Comparison of ENCODE assay signal across 22 cellular contexts in the genomic region with DNA sequence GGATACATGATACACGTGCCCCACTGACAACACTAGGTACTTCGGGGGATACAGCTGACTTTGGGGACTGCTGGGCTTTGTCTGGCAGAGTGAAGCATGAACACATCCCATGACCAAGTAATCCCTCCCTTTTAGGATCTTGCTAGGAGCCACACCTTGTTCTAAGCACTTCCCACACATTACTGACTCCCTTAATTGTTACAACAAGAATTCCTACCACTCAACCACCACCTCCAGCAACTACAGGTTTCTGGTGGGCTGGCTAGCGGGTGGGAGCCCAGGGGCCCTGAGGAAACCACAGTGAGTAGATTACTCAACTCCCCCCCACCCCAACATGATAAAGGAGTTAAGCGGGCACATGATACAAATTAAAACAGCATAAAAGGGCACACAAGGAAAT. TPM values are rescaled to one million over a fixed set of nuclear protein-coding genes. Genes with fewer than 3 reads are reported as not detected.
DNase-seq lines count a peak whose midpoint lies in the region; ATAC-seq, FAIRE-seq and TF ChIP-seq lines count a peak whose summit lies in the region.
"Had no signal": no experiment of that assay in that cellular context is flagged by ENCODE, and none has a peak within 500 bp of the region (broad histone marks: within the 10 kb centered on the region; RNA-seq: fewer than 3 reads in every experiment).

No MANE protein-coding gene starts in this region.

- TF ChIP-seq CTCF in CD14-positive monocyte (IDR thresholded peaks at IDR 0.05): no peak
- no peak for TF ChIP-seq CTCF in pancreas (IDR thresholded peaks at IDR 0.05)

- H3K27ac ChIP-seq in CD8-positive, alpha-beta memory T cell (ENCODE audit: low read depth, low read length): no peak overlapping the region
- no peak overlapping the region for H3K27ac ChIP-seq in pancreas
- H3K27ac ChIP-seq: brain microvascular endothelial cell, WERI-Rb-1 had no signal

- POLR2A ChIA-PET in CD8-positive, alpha-beta memory T cell (lab: Charles Lee): no interaction called here
- POLR2A ChIA-PET in naive thymus-derived CD8-positive, alpha-beta T cell (lab: Charles Lee): no interaction called here

- no peaks in the 10 kb centered on the region for H3K27me3 ChIP-seq in CD8-positive, alpha-beta memory T cell (ENCODE audit: insufficient read depth, low read length, poor library complexity, severe bottlenecking)
- H3K27me3 ChIP-seq in pancreas: no peaks in the 10 kb centered on the region
- H3K27me3 ChIP-seq: BE2C, brain microvascular endothelial cell, heart left ventricle had no signal

- H3K4me1 Mint-ChIP-seq in CD14-positive monocyte: peaks cover 26% of the 10 kb centered on the region
- H3K4me1 Mint-ChIP-seq in CD8-positive, alpha-beta memory T cell: peaks cover 41 to 73% (median 51%) of the 10 kb centered on the region in 3 donors
- peaks cover 49% of the 10 kb centered on the region for H3K4me1 Mint-ChIP-seq in activated naive CD8-positive, alpha-beta T cell treated with anti-CD3 and anti-CD28 coated beads for 36 hours
- H3K4me1 Mint-ChIP-seq in naive thymus-derived CD8-positive, alpha-beta T cell: peaks cover 25 to 70% (median 58%) of the 10 kb centered on the region in 4 donors

- H3K4me1 ChIP-seq in CD8-positive, alpha-beta memory T cell (ENCODE audit: insufficient read depth, low read length): peaks cover 42% of the 10 kb centered on the region
- peaks cover 14 to 32% (median 15%) of the 10 kb centered on the region in 3 donors for H3K4me1 ChIP-seq in pancreas

- WGBS in pancreas, 2 donors: 84 to 88% methylated on average over 4 of the region's 4 CpGs

- H3K4me3 ChIP-seq in CD8-positive, alpha-beta memory T cell (ENCODE audit: low read length): no peak overlapping the region
- H3K4me3 ChIP-seq in pancreas: no peak overlapping the region
- H3K4me3 ChIP-seq: heart left ventricle, lung had no signal

- intact Hi-C loops in CD14-positive monocyte (cut with micrococcal nuclease) (no loop called here), pancreas (cut with DNase I) (loop anchor here in 2 of 3 donors (10.0 kb wide), 1 partner anchor 45 kb away; a partner anchor contains a TSS)

- no peak for ATAC-seq in naive thymus-derived CD8-positive, alpha-beta T cell
- ATAC-seq in pancreas: no peak
- ATAC-seq in GM21723 (IDR thresholded peaks at IDR 0.05; ENCODE audit: unreplicated experiment): no peak
- ATAC-seq: heart left ventricle, Panc1 had no signal

- no peaks in the 10 kb centered on the region for H3K9me3 ChIP-seq in CD8-positive, alpha-beta memory T cell (ENCODE audit: low read length)
- H3K9me3 ChIP-seq in pancreas: no peaks in the 10 kb centered on the region
- H3K9me3 ChIP-seq: BE2C, heart left ventricle had no signal

- no peak overlapping the region for H3K4me3 Mint-ChIP-seq in CD14-positive monocyte
- peak overlapping the region in 1 of 7 donors; percentile 31 for H3K4me3 Mint-ChIP-seq in CD8-positive, alpha-beta memory T cell
- no peak overlapping the region for H3K4me3 Mint-ChIP-seq in activated naive CD8-positive, alpha-beta T cell treated with anti-CD3 and anti-CD28 coated beads for 36 hours
- no peak overlapping the region for H3K4me3 Mint-ChIP-seq in naive thymus-derived CD8-positive, alpha-beta T cell
- H3K4me3 Mint-ChIP-seq: activated naive CD4-positive, alpha-beta T cell treated with anti-CD3 and anti-CD28 coated beads, Interleukin-2, amount 50 U/mL, for 24 hours had no signal

- H3K27me3 Mint-ChIP-seq in CD14-positive monocyte (ENCODE audit: low read depth in 3 of 3): peaks cover 0 to 2% (median 0%) of the 10 kb centered on the region in 3 donors
- H3K27me3 Mint-ChIP-seq in CD8-positive, alpha-beta memory T cell: peaks cover 0 to 6% of the 10 kb centered on the region in 2 donors
- H3K27me3 Mint-ChIP-seq in activated naive CD8-positive, alpha-beta T cell treated with anti-CD3 and anti-CD28 coated beads for 36 hours: no peaks in the 10 kb centered on the region
- no peaks in the 10 kb centered on the region for H3K27me3 Mint-ChIP-seq in naive thymus-derived CD8-positive, alpha-beta T cell
- H3K27me3 Mint-ChIP-seq: activated naive CD4-positive, alpha-beta T cell treated with anti-CD3 and anti-CD28 coated beads, Interleukin-2, amount 50 U/mL, for 24 hours; naive B cell had no signal

- H3K36me3 ChIP-seq in CD8-positive, alpha-beta memory T cell (ENCODE audit: insufficient read depth, low read length): peaks cover 15% of the 10 kb centered on the region
- H3K36me3 ChIP-seq in pancreas: peaks cover 0 to 16% (median 5%) of the 10 kb centered on the region in 3 donors

- H3K36me3 Mint-ChIP-seq in CD14-positive monocyte: peaks cover 26 to 59% of the 10 kb centered on the region in 2 donors
- H3K36me3 Mint-ChIP-seq in CD8-positive, alpha-beta memory T cell: peaks cover 0 to 48% (median 7%) of the 10 kb centered on the region in 3 donors
- H3K36me3 Mint-ChIP-seq in activated naive CD8-positive, alpha-beta T cell treated with anti-CD3 and anti-CD28 coated beads for 36 hours: peaks cover 7% of the 10 kb centered on the region
- H3K36me3 Mint-ChIP-seq in naive thymus-derived CD8-positive, alpha-beta T cell: peaks cover 0 to 30% (median 3%) of the 10 kb centered on the region in 3 donors

- no peak for DNase-seq in CD14-positive monocyte (ENCODE audit: low spot score)
- DNase-seq in CD8-positive, alpha-beta memory T cell: no peak
- DNase-seq in activated naive CD8-positive, alpha-beta T cell treated with anti-CD3 and anti-CD28 coated beads for 36 hours: no peak
- DNase-seq in naive thymus-derived CD8-positive, alpha-beta T cell: no peak
- no peak for DNase-seq in pancreas
- DNase-seq in ureter (ENCODE audit: low spot score): no peak
- DNase-seq in frontal cortex (ENCODE audit: low spot score in 2 of 2): no peak
- DNase-seq: BE2C; brain microvascular endothelial cell; DMS79 treated with DMSO at 0.1 percent for 48 hours; GOT3; heart left ventricle; naive B cell; NCI-H526; stimulated activated CD4-positive, alpha-beta T cell treated with anti-CD3 and anti-CD28 coated beads, Interleukin-12 subunit alpha, Interleukin-12 subunit beta, amount 100 ng/mL, for 4 hours; trophoblast cell; WERI-Rb-1 had no signal

- no peaks in the 10 kb centered on the region for H3K9me3 Mint-ChIP-seq in CD14-positive monocyte
- no peaks in the 10 kb centered on the region for H3K9me3 Mint-ChIP-seq in CD8-positive, alpha-beta memory T cell
- no peaks in the 10 kb centered on the region for H3K9me3 Mint-ChIP-seq in activated naive CD8-positive, alpha-beta T cell treated with anti-CD3 and anti-CD28 coated beads for 36 hours
- H3K9me3 Mint-ChIP-seq in naive thymus-derived CD8-positive, alpha-beta T cell: peaks cover 0 to 2% (median 0%) of the 10 kb centered on the region in 9 donors
- H3K9me3 Mint-ChIP-seq: activated naive CD4-positive, alpha-beta T cell treated with anti-CD3 and anti-CD28 coated beads, Interleukin-2, amount 50 U/mL, for 24 hours; naive B cell had no signal

- no peak for FAIRE-seq in pancreas (lab: Jason Lieb, UNC)
- FAIRE-seq in frontal cortex (lab: Jason Lieb, UNC): no peak
- FAIRE-seq: islet of Langerhans had no signal

- H3K27ac Mint-ChIP-seq in CD14-positive monocyte: peak overlapping the region; percentile 11 to 72 (median 54)
- H3K27ac Mint-ChIP-seq in CD8-positive, alpha-beta memory T cell: peak overlapping the region in 6 of 8 donors; percentile 25 to 87 (median 58)
- H3K27ac Mint-ChIP-seq in activated naive CD8-positive, alpha-beta T cell treated with anti-CD3 and anti-CD28 coated beads for 36 hours: peak overlapping the region; percentile 77
- H3K27ac Mint-ChIP-seq in naive thymus-derived CD8-positive, alpha-beta T cell: peak overlapping the region in 9 of 10 donors; percentile 13 to 82 (median 63)
- H3K27ac Mint-ChIP-seq: activated naive CD4-positive, alpha-beta T cell treated with anti-CD3 and anti-CD28 coated beads, Interleukin-2, amount 50 U/mL, for 24 hours had no signal

- CTCF ChIA-PET in CD8-positive, alpha-beta memory T cell (lab: Charles Lee): no interaction called here

RNA-seq across cellular contexts. Expression of a gene that starts 7.2 kb away (rescaled TPM):
- polyA plus RNA-seq in CD14-positive monocyte: 10 to 100 TPM; 12.1 to 13.5 TPM
- total RNA-seq in CD8-positive, alpha-beta memory T cell: 10 to 100 TPM; 41.9 to 43.8 TPM
- polyA plus RNA-seq in CD8-positive, alpha-beta memory T cell: 30.6 TPM
- total RNA-seq in activated naive CD8-positive, alpha-beta T cell treated with anti-CD3 and anti-CD28 coated beads for 36 hours: 10 to 100 TPM; 46.7 TPM
- total RNA-seq in naive thymus-derived CD8-positive, alpha-beta T cell: 10 to 100 TPM; 31.5 to 34.2 TPM
- polyA plus RNA-seq in naive thymus-derived CD8-positive, alpha-beta T cell: 10 to 100 TPM; 13.6 to 22.3 (median 16.1) TPM
- 10 to 100 TPM; 32.1 to 42.1 (median 35.5) TPM for total RNA-seq in pancreas
- 10 to 100 TPM; 22.9 to 28.2 TPM for polyA plus RNA-seq in pancreas
- total RNA-seq in ureter: 62.3 TPM
- total RNA-seq in frontal cortex: 22.8 TPM

RNA-seq across cellular contexts. Expression of a gene that starts 37.1 kb away (rescaled TPM):
- polyA plus RNA-seq in CD14-positive monocyte (1 to 10 TPM; 3.2 to 5.3 TPM), pancreas (10 to 100 TPM; 23.8 to 26.8 TPM)
- total RNA-seq in CD8-positive, alpha-beta memory T cell: 10 to 100 TPM; 73.1 to 74.2 TPM
- polyA plus RNA-seq in CD8-positive, alpha-beta memory T cell: 20.3 TPM
- total RNA-seq in activated naive CD8-positive, alpha-beta T cell treated with anti-CD3 and anti-CD28 coated beads for 36 hours: 10 to 100 TPM; 82.3 to 93.7 TPM
- 10 to 100 TPM; 75.6 to 82.0 TPM for total RNA-seq in naive thymus-derived CD8-positive, alpha-beta T cell
- 10 to 100 TPM in 1 of 3 donors, 1 to 10 TPM in 2; 4.7 to 17.8 (median 8.6) TPM for polyA plus RNA-seq in naive thymus-derived CD8-positive, alpha-beta T cell
- total RNA-seq in pancreas (10 to 100 TPM; 11.0 to 21.7 (median 16.6) TPM), ureter (56.9 TPM), frontal cortex (5.3 TPM)

RNA-seq across cellular contexts. Expression of a gene that starts 48.6 kb away (rescaled TPM):
- polyA plus RNA-seq in CD14-positive monocyte (1 to 10 TPM; 1.1 to 2.1 TPM), pancreas (1 to 10 TPM; 3.7 to 3.8 TPM)
- 10 to 100 TPM; 14.7 to 17.1 TPM for total RNA-seq in CD8-positive, alpha-beta memory T cell
- 3.1 TPM for polyA plus RNA-seq in CD8-positive, alpha-beta memory T cell
- 10 to 100 TPM; 16.0 to 17.2 TPM for total RNA-seq in activated naive CD8-positive, alpha-beta T cell treated with anti-CD3 and anti-CD28 coated beads for 36 hours
- 10 to 100 TPM; 16.5 to 18.5 TPM for total RNA-seq in naive thymus-derived CD8-positive, alpha-beta T cell
- 1 to 10 TPM; 2.7 to 3.9 (median 3.1) TPM for polyA plus RNA-seq in naive thymus-derived CD8-positive, alpha-beta T cell
- total RNA-seq in pancreas (1 to 10 TPM; 3.9 to 7.1 (median 4.4) TPM), ureter (14.1 TPM), frontal cortex (3.7 TPM)

Comparison
In these comparisons a context has a peak if more than half of its experiments do, and no peak if none do; other contexts are left out.
1. intact Hi-C loops: an anchor here in pancreas (10.0 kb wide); none called in CD14-positive monocyte.